8 cellular contexts compared by ENCODE assay signal in the genomic region with DNA sequence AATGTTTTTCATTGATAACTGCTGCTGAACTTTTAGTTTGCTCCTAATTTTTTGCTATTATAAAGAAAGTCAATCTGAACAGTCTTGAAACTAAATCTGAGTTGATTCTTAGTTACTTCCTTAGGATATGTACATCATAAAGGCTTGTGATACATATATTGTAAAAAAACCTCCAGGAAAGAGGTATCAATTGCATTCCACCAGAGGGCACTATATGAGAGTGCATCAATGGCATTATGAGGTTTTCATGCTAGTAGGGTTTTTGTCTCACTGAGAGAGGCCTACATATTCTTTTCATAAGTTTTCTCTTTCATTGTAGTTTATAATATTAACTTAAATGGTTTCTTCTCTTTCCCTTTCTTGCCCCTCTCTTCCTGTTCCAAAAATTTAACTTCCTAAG. TPM values are rescaled to one million over a fixed set of nuclear protein-coding genes. Genes with fewer than 3 reads are reported as not detected.
DNase-seq lines count a peak whose midpoint lies in the region; ATAC-seq and TF ChIP-seq lines count a peak whose summit lies in the region.

No MANE protein-coding gene starts in this region.

- H3K27me3 ChIP-seq in CD4-positive, alpha-beta memory T cell (ENCODE audit: insufficient read depth, low read length), result no peaks in the 10 kb centered on the region
- H3K27me3 ChIP-seq in Peyer's patch, result no peaks in the 10 kb centered on the region
- no peaks in the 10 kb centered on the region for H3K27me3 ChIP-seq in CD8-positive, alpha-beta T cell (ENCODE audit: insufficient read depth, low read length)

- peak in 4 of 6 experiments; percentile 43 to 58 (median 56) for TF ChIP-seq CTCF in Peyer's patch (IDR thresholded peaks at IDR 0.05)
- no peak for TF ChIP-seq CTCF in CD8-positive, alpha-beta T cell (IDR thresholded peaks at IDR 0.05)

- H3K4me1 ChIP-seq in CD4-positive, alpha-beta memory T cell (ENCODE audit: insufficient read depth, low read length), result no peaks in the 10 kb centered on the region
- no peaks in the 10 kb centered on the region for H3K4me1 ChIP-seq in Peyer's patch
- no peaks in the 10 kb centered on the region for H3K4me1 ChIP-seq in CD8-positive, alpha-beta T cell (ENCODE audit: insufficient read depth, low read length)

- DNase-seq in CD4-positive, alpha-beta memory T cell, result peak in 3 of 5 donors; percentile 2 to 11 (median 5)
- DNase-seq in Peyer's patch (no peak), foreskin melanocyte (peak; percentile 50)
- DNase-seq in CD8-positive, alpha-beta T cell, result no peak

- intact Hi-C loops in CD4-positive, alpha-beta memory T cell (cut with micrococcal nuclease), result loop anchor here (1.0 kb wide), 1 partner anchor 194 kb away; no protein-coding TSS in a partner anchor
- intact Hi-C loops in CD8-positive, alpha-beta T cell (cut with DNase I, micrococcal nuclease), result loop anchor here (1.0 to 2.0 kb wide), 2 partner anchors 191 to 194 kb away; no protein-coding TSS in a partner anchor

- H3K9me3 ChIP-seq in CD4-positive, alpha-beta memory T cell (ENCODE audit: control insufficient read depth in 1 of 2, low read length in 2 of 2), result no peaks in the 10 kb centered on the region
- no peaks in the 10 kb centered on the region for H3K9me3 ChIP-seq in Peyer's patch
- H3K9me3 ChIP-seq in CD8-positive, alpha-beta T cell (ENCODE audit: low read length), result no peaks in the 10 kb centered on the region

- H3K9me3 Mint-ChIP-seq in CD4-positive, alpha-beta memory T cell, result no peaks in the 10 kb centered on the region
- no peaks in the 10 kb centered on the region for H3K9me3 Mint-ChIP-seq in CD8-positive, alpha-beta T cell

- POLR2A ChIA-PET in CD4-positive, alpha-beta memory T cell (lab: Charles Lee; ENCODE audit: partially characterized antibody), result no interaction called here
- POLR2A ChIA-PET in CD8-positive, alpha-beta T cell (lab: Charles Lee), result interaction anchor here (1.0 kb wide), 1 partner anchor 12 kb away, joined by 4 read pairs; no protein-coding TSS in a partner anchor

- H3K4me3 ChIP-seq in CD4-positive, alpha-beta memory T cell (ENCODE audit: low read length in 2 of 2), result no peak overlapping the region
- H3K4me3 ChIP-seq in Peyer's patch, result no peak overlapping the region
- no peak overlapping the region for H3K4me3 ChIP-seq in CD8-positive, alpha-beta T cell (ENCODE audit: low read depth, low read length)

- peaks cover 10% of the 10 kb centered on the region for H3K36me3 ChIP-seq in CD4-positive, alpha-beta memory T cell (ENCODE audit: insufficient read depth, low read length)
- peaks cover 0 to 29% (median 0%) of the 10 kb centered on the region in 3 donors for H3K36me3 ChIP-seq in Peyer's patch
- peaks cover 17% of the 10 kb centered on the region for H3K36me3 ChIP-seq in CD8-positive, alpha-beta T cell (ENCODE audit: insufficient read depth, low read length)

- H3K27me3 Mint-ChIP-seq in CD4-positive, alpha-beta memory T cell, result no peaks in the 10 kb centered on the region
- no peaks in the 10 kb centered on the region for H3K27me3 Mint-ChIP-seq in CD8-positive, alpha-beta T cell (ENCODE audit: low read depth)

- H3K27ac Mint-ChIP-seq in CD4-positive, alpha-beta memory T cell, result no peak overlapping the region
- H3K27ac Mint-ChIP-seq in CD8-positive, alpha-beta T cell, result no peak overlapping the region

- no peaks in the 10 kb centered on the region for H3K4me1 Mint-ChIP-seq in CD4-positive, alpha-beta memory T cell
- H3K4me1 Mint-ChIP-seq in CD8-positive, alpha-beta T cell (ENCODE audit: low read depth), result no peaks in the 10 kb centered on the region

- ATAC-seq in GM19463 (IDR thresholded peaks at IDR 0.05; ENCODE audit: unreplicated experiment), result peak; percentile 50
- ATAC-seq in HG02840 (IDR thresholded peaks at IDR 0.05; ENCODE audit: low FRiP score, unreplicated experiment), result no peak
- no peak for ATAC-seq in CD8-positive, alpha-beta T cell
- ATAC-seq in HG03039 (IDR thresholded peaks at IDR 0.05; ENCODE audit: unreplicated experiment), result no peak
- no peak for ATAC-seq in HG03378 (IDR thresholded peaks at IDR 0.05; ENCODE audit: unreplicated experiment)

- CTCF ChIA-PET in CD4-positive, alpha-beta memory T cell (lab: Charles Lee; ENCODE audit: partially characterized antibody), result interaction anchor here (1.4 kb wide), 1 partner anchor 12 kb away, joined by 3 read pairs; no protein-coding TSS in a partner anchor
- CTCF ChIA-PET in CD8-positive, alpha-beta T cell (lab: Charles Lee), result interaction anchor here (1.1 kb wide), 1 partner anchor 193 kb away, joined by 5 read pairs; no protein-coding TSS in a partner anchor

- H3K36me3 Mint-ChIP-seq in CD4-positive, alpha-beta memory T cell, result peaks cover 64 to 84% of the 10 kb centered on the region in 2 donors
- peaks cover 75% of the 10 kb centered on the region for H3K36me3 Mint-ChIP-seq in CD8-positive, alpha-beta T cell

- no peak overlapping the region for H3K27ac ChIP-seq in CD4-positive, alpha-beta memory T cell (ENCODE audit: low read depth, low read length)
- H3K27ac ChIP-seq in Peyer's patch, result no peak overlapping the region
- H3K27ac ChIP-seq in CD8-positive, alpha-beta T cell (ENCODE audit: low read depth, low read length), result no peak overlapping the region

- TF ChIP-seq POLR2A in Peyer's patch (IDR thresholded peaks at IDR 0.05), result no peak

- no peak overlapping the region for H3K4me3 Mint-ChIP-seq in CD4-positive, alpha-beta memory T cell
- H3K4me3 Mint-ChIP-seq in CD8-positive, alpha-beta T cell, result no peak overlapping the region

RNA-seq across cellular contexts. Expression of a gene that starts 46.9 kb away (rescaled TPM):
- 10 to 100 TPM; 29.1 to 33.2 TPM for total RNA-seq in CD4-positive, alpha-beta memory T cell
- 10 to 100 TPM; 18.7 to 32.9 TPM for polyA plus RNA-seq in CD4-positive, alpha-beta memory T cell
- total RNA-seq in Peyer's patch, result 10 to 100 TPM; 20.6 to 54.6 (median 35.8) TPM
- 10 to 100 TPM; 12.1 to 14.8 TPM for total RNA-seq in CD8-positive, alpha-beta T cell

Comparison
In these comparisons a context has a peak if more than half of its experiments do, and no peak if none do; other contexts are left out.
1. DNase-seq: peak in CD4-positive, alpha-beta memory T cell (3 of 5) and foreskin melanocyte (single experiment); none in Peyer's patch (0 of 3) and CD8-positive, alpha-beta T cell (0 of 7).